8 cellular contexts compared by ENCODE assay signal in genomic region chr11:65354265-65355012, GRCh38. TPM values are rescaled to one million over a fixed set of nuclear protein-coding genes. Genes with fewer than 3 reads are reported as not detected.
DNase-seq lines count a peak whose midpoint lies in the region; ATAC-seq, FAIRE-seq and TF ChIP-seq lines count a peak whose summit lies in the region.

TSS of gene TIGD3 (plus strand) at chr11:65354751. CDS start at chr11:65355809, 1,058 bp downstream.

- peak within 1 kb of the TSS; percentile 78 for H3K27ac Mint-ChIP-seq in T-helper 1 cell treated with Interleukin-12 subunit alpha and Interleukin-12 subunit beta and Interleukin-4 antibody, amounts not matched to agents 30 μg/mL and 1 μg/mL, for 36 hours

- peaks cover 16% of the 10 kb centered on the region for H3K4me1 Mint-ChIP-seq in T-helper 1 cell treated with Interleukin-12 subunit alpha and Interleukin-12 subunit beta and Interleukin-4 antibody, amounts not matched to agents 30 μg/mL and 1 μg/mL, for 36 hours (ENCODE audit: low read depth)

- peak within 1 kb of the TSS; percentile 85 for H3K27ac ChIP-seq in angular gyrus (ENCODE audit: low read depth, low read length)
- peak within 1 kb of the TSS; percentile 71 for H3K27ac ChIP-seq in right cardiac atrium (ENCODE audit: low read length)

- H3K4me3 Mint-ChIP-seq in T-helper 1 cell treated with Interleukin-12 subunit alpha and Interleukin-12 subunit beta and Interleukin-4 antibody, amounts not matched to agents 30 μg/mL and 1 μg/mL, for 36 hours = peak within 1 kb of the TSS; percentile 92

- DNase-seq in NCI-H1694 treated with DMSO at 0.1 percent for 48 hours (lab: John Stamatoyannopoulos, UW) (peak; percentile 89), right cardiac atrium (peak; percentile 98 to 99 (median 99)), pulmonary artery endothelial cell (ENCODE audit: low read depth, low spot score) (peak; percentile 75), urothelium cell line (ENCODE audit: low spot score) (peak; percentile 99)

- peak within 1 kb of the TSS; percentile 63 for H3K4me3 ChIP-seq in right cardiac atrium (ENCODE audit: low read length)

- peaks cover 17% of the 10 kb centered on the region for H3K27me3 Mint-ChIP-seq in T-helper 1 cell treated with Interleukin-12 subunit alpha and Interleukin-12 subunit beta and Interleukin-4 antibody, amounts not matched to agents 30 μg/mL and 1 μg/mL, for 36 hours (ENCODE audit: low read depth)

- peaks cover 6% of the 10 kb centered on the region for H3K4me1 ChIP-seq in right cardiac atrium (ENCODE audit: control insufficient read depth, insufficient read depth, low read length)

- H3K9me3 ChIP-seq in right cardiac atrium (ENCODE audit: control insufficient read depth, low read length) = no peaks in the 10 kb centered on the region

- peak; percentile 82 for TF ChIP-seq POLR2A in GM15510 (IDR thresholded peaks at IDR 0.05; ENCODE audit: borderline replicate concordance, extremely low read depth, insufficient read length)

- peak; percentile 92 for ATAC-seq in HG02885 (IDR thresholded peaks at IDR 0.05; ENCODE audit: poor library complexity, unreplicated experiment)
- peak; percentile 95 to 96 for ATAC-seq in right cardiac atrium

- peaks cover 11% of the 10 kb centered on the region for H3K36me3 Mint-ChIP-seq in T-helper 1 cell treated with Interleukin-12 subunit alpha and Interleukin-12 subunit beta and Interleukin-4 antibody, amounts not matched to agents 30 μg/mL and 1 μg/mL, for 36 hours (ENCODE audit: low read depth)

- peak; percentile 93 for FAIRE-seq in urothelium cell line (lab: Jason Lieb, UNC)

- no peaks in the 10 kb centered on the region for H3K27me3 ChIP-seq in right cardiac atrium (ENCODE audit: control insufficient read depth, insufficient read depth)

- no peaks in the 10 kb centered on the region for H3K9me3 Mint-ChIP-seq in T-helper 1 cell treated with Interleukin-12 subunit alpha and Interleukin-12 subunit beta and Interleukin-4 antibody, amounts not matched to agents 30 μg/mL and 1 μg/mL, for 36 hours

- intact Hi-C loops in right cardiac atrium (cut with DNase I) = no loop called here

- WGBS in right cardiac atrium = under 1% methylated on average over 79 of the region's 79 CpGs

RNA-seq across cellular contexts. Expression of gene TIGD3, which starts in this region (rescaled TPM):
- total RNA-seq in right cardiac atrium = under 1 TPM in 3 of 4 donors, not detected in 1; 0.14 to 0.23 (median 0.15) TPM
- polyA plus RNA-seq in right cardiac atrium = 0.20 TPM
- total RNA-seq in pulmonary artery endothelial cell = 0.32 and 0.33 TPM in 2 replicates

Comparison
In these comparisons a context has a peak if more than half of its experiments do, and no peak if none do; other contexts are left out.
1. Peak in every context shown above with its lines: DNase-seq, ATAC-seq, H3K4me3 ChIP-seq and H3K27ac ChIP-seq.
2. Peak in DNase-seq, ATAC-seq, H3K4me3 ChIP-seq and H3K27ac ChIP-seq in right cardiac atrium; RNA of the gene not detected or under 1 TPM.
3. Peak in DNase-seq in pulmonary artery endothelial cell; RNA of the gene not detected or under 1 TPM.